In the genomic region with DNA sequence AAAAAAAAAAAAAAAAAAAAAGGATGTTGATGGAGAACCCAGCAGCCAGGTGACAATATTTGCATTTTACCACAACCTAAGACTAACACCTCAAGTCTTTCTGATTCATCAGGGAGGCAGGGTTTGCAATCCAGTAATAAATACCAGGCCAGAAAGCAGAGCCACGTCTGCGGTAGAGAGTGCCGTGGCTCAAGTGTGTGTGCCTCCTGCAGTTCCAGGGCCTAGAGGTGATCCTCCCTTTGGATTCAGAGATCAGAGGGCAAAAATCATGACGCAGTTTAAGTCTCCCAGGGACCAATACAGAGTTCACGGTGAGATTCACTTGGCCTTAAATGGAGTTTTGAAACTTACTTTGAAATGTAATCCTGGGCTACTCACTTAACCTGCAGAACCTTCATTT, we compare ENCODE assay signal across 1 cellular context.
TF ChIP-seq lines count a peak whose summit lies in the region.

No MANE protein-coding gene starts in this region.

TF ChIP-seq in SK-N-SH treated with all-trans-retinoic acid at 6 μM for 48 hours, 23 proteins besides CTCF, POLR2A, EP300 and RAD21 (continued from another document):
- no peak for TF ChIP-seq ZC3H10 (CRISPR knock-in tag; IDR thresholded peaks at IDR 0.05)
- TF ChIP-seq OSR1 (CRISPR knock-in tag; IDR thresholded peaks at IDR 0.05) = no peak
- TF ChIP-seq ZFP3 (CRISPR knock-in tag; IDR thresholded peaks at IDR 0.05) = no peak
- TF ChIP-seq ISL1 (CRISPR knock-in tag; IDR thresholded peaks at IDR 0.05) = no peak
- TF ChIP-seq ARNTL (CRISPR knock-in tag; IDR thresholded peaks at IDR 0.05; ENCODE audit: borderline replicate concordance, low read depth) = no peak
- TF ChIP-seq, protein P1, sequence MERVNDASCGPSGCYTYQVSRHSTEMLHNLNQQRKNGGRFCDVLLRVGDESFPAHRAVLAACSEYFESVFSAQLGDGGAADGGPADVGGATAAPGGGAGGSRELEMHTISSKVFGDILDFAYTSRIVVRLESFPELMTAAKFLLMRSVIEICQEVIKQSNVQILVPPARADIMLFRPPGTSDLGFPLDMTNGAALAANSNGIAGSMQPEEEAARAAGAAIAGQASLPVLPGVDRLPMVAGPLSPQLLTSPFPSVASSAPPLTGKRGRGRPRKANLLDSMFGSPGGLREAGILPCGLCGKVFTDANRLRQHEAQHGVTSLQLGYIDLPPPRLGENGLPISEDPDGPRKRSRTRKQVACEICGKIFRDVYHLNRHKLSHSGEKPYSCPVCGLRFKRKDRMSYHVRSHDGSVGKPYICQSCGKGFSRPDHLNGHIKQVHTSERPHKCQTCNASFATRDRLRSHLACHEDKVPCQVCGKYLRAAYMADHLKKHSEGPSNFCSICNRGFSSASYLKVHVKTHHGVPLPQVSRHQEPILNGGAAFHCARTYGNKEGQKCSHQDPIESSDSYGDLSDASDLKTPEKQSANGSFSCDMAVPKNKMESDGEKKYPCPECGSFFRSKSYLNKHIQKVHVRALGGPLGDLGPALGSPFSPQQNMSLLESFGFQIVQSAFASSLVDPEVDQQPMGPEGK (CRISPR knock-in tag; IDR thresholded peaks at IDR 0.05; ENCODE audit: borderline replicate concordance) = no peak
- no peak for TF ChIP-seq CSRNP3 (CRISPR knock-in tag; IDR thresholded peaks at IDR 0.05)
- no peak for TF ChIP-seq ZNF565 (CRISPR knock-in tag; conservative IDR thresholded peaks at IDR 0.05; ENCODE audit: low read depth)
- TF ChIP-seq BACH2 (CRISPR knock-in tag; IDR thresholded peaks at IDR 0.05; ENCODE audit: borderline replicate concordance) = no peak
- TF ChIP-seq PPARA (CRISPR knock-in tag; IDR thresholded peaks at IDR 0.05; ENCODE audit: borderline replicate concordance) = no peak
